In the genomic region with DNA sequence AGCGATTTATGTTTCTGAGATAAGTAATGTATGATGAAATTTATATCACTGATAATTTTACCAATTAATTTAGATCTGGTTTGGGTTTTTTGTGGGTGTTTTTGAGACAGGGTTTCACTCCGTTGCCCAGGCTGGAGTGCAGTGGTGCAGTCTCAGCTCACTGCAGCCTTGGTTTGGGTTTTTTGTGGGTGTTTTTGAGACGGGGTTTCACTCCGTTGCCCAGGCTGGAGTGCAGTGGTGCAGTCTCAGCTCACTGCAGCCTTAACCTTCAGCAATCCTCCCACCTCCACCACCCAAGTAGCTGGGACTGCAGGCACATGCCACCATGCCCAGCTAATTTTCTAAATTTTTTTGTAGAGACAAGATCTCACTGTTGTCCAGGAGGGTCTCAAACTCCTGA, we compare ENCODE assay signal across 19 cellular contexts. TPM values are rescaled to one million over a fixed set of nuclear protein-coding genes. Genes with fewer than 3 reads are reported as not detected.
DNase-seq lines count a peak whose midpoint lies in the region; ATAC-seq and TF ChIP-seq lines count a peak whose summit lies in the region.
"Had no signal": no experiment of that assay in that cellular context is flagged by ENCODE, and none has a peak within 500 bp of the region (broad histone marks: within the 10 kb centered on the region; RNA-seq: fewer than 3 reads in every experiment).

No MANE protein-coding gene starts in this region.

- TF ChIP-seq POLR2A in erythroblast (IDR thresholded peaks at IDR 0.05; ENCODE audit: low read length): no peak

- DNase-seq in GM13976 (ENCODE audit: low spot score) (no peak), islet precursor cell (no peak), natural killer cell (no peak), erythroblast (lab: John Stamatoyannopoulos, UW) (no peak)
- DNase-seq: activated CD4-positive, alpha-beta memory T cell treated with anti-CD3 and anti-CD28 coated beads, Interleukin-2, amount 10 ng/mL, durations not matched to agents 7 days and 5 days; activated T-cell treated with anti-CD3 and anti-CD28 coated beads, Interleukin-2, amount 50 U/mL, for 72 hours; CD8-positive, alpha-beta T cell; EL; glutamatergic neuron; HFFc6; lower lobe of right lung; NCI-H1092; stimulated activated CD4-positive, alpha-beta T cell treated with anti-CD3 and anti-CD28 coated beads, Interleukin-4, amount 100 ng/mL, for 1 hour had no signal

- H3K4me3 Mint-ChIP-seq in natural killer cell: no peak overlapping the region
- H3K4me3 Mint-ChIP-seq: activated CD4-positive, alpha-beta memory T cell treated with anti-CD3 and anti-CD28 coated beads, Interleukin-2, amount 10 ng/mL, durations not matched to agents 7 days and 5 days; activated T-cell treated with anti-CD3 and anti-CD28 coated beads, Interleukin-2, amount 50 U/mL, for 72 hours; CD8-positive, alpha-beta T cell; HFFc6 had no signal

- peaks cover 0 to 6% of the 10 kb centered on the region in 2 donors for H3K4me1 Mint-ChIP-seq in natural killer cell

- intact Hi-C loops in natural killer cell (cut with micrococcal nuclease): no loop called here

- in situ Hi-C loops in GM13976 (cut with MboI; ENCODE audit: low sequenced_read_pairs, unreplicated experiment): no loop called here

- H3K36me3 Mint-ChIP-seq in natural killer cell: peaks cover 24% of the 10 kb centered on the region

- H3K27ac Mint-ChIP-seq in natural killer cell: no peak overlapping the region
- H3K27ac Mint-ChIP-seq: activated CD4-positive, alpha-beta memory T cell treated with anti-CD3 and anti-CD28 coated beads, Interleukin-2, amount 10 ng/mL, durations not matched to agents 7 days and 5 days; activated T-cell treated with anti-CD3 and anti-CD28 coated beads, Interleukin-2, amount 50 U/mL, for 72 hours; CD8-positive, alpha-beta T cell; HFFc6 had no signal

- no peaks in the 10 kb centered on the region for H3K9me3 Mint-ChIP-seq in natural killer cell
- H3K9me3 Mint-ChIP-seq: activated CD4-positive, alpha-beta memory T cell treated with anti-CD3 and anti-CD28 coated beads, Interleukin-2, amount 10 ng/mL, durations not matched to agents 7 days and 5 days; activated T-cell treated with anti-CD3 and anti-CD28 coated beads, Interleukin-2, amount 50 U/mL, for 72 hours; CD8-positive, alpha-beta T cell; HFFc6 had no signal

- no peaks in the 10 kb centered on the region for H3K27me3 Mint-ChIP-seq in natural killer cell (ENCODE audit: low read depth in 2 of 2)
- H3K27me3 Mint-ChIP-seq: activated CD4-positive, alpha-beta memory T cell treated with anti-CD3 and anti-CD28 coated beads, Interleukin-2, amount 10 ng/mL, durations not matched to agents 7 days and 5 days had no signal

- TF ChIP-seq CTCF in GM13976 (IDR thresholded peaks at IDR 0.05; ENCODE audit: borderline replicate concordance, control extremely low read depth, extremely low read depth, insufficient read depth, missing control alignments): no peak
- TF ChIP-seq CTCF in natural killer cell (IDR thresholded peaks at IDR 0.05): no peak

- peak; percentile 94 for ATAC-seq in GM18858 (IDR thresholded peaks at IDR 0.05; ENCODE audit: unreplicated experiment)
- peak; percentile 70 for ATAC-seq in GM21381 (IDR thresholded peaks at IDR 0.05; ENCODE audit: unreplicated experiment)
- peak; percentile 87 for ATAC-seq in HG02852 (IDR thresholded peaks at IDR 0.05; ENCODE audit: unreplicated experiment)
- ATAC-seq in HG03469 (IDR thresholded peaks at IDR 0.05; ENCODE audit: unreplicated experiment): peak; percentile 70
- ATAC-seq in natural killer cell: no peak
- ATAC-seq: activated T-cell treated with anti-CD3 and anti-CD28 coated beads, Interleukin-2, amount 50 U/mL, for 72 hours; CD8-positive, alpha-beta T cell; lower lobe of right lung had no signal

RNA-seq across cellular contexts. Expression of gene MRS2, which starts 13.0 kb away (rescaled TPM):
- 10 to 100 TPM in 2 of 3 donors, 1 to 10 TPM in 1; 9.0 to 12.8 (median 10.8) TPM for total RNA-seq in natural killer cell

RNA-seq across cellular contexts. Expression of gene DCDC2, which starts 57.9 kb away (rescaled TPM):
- total RNA-seq in natural killer cell: not detected
- total RNA-seq: activated CD4-positive, alpha-beta memory T cell treated with anti-CD3 and anti-CD28 coated beads, Interleukin-2, amount 10 ng/mL, durations not matched to agents 7 days and 5 days; CD8-positive, alpha-beta T cell; esophagus muscularis mucosa; HFFc6; thoracic aorta had no signal

Comparison
In these comparisons a context has a peak if more than half of its experiments do, and no peak if none do; other contexts are left out.
1. ATAC-seq: peak in GM18858 (single experiment), GM21381 (single experiment), HG02852 (single experiment) and HG03469 (single experiment); none in natural killer cell (0 of 3).